26 cellular contexts compared by ENCODE assay signal in genomic region chr3:190000861-190001196, GRCh38.
DNase-seq lines count a peak whose midpoint lies in the region; ATAC-seq and TF ChIP-seq lines count a peak whose summit lies in the region.
"Had no signal": no experiment of that assay in that cellular context is flagged by ENCODE, and none has a peak within 500 bp of the region (broad histone marks: within the 10 kb centered on the region; RNA-seq: fewer than 3 reads in every experiment).

No MANE protein-coding gene starts in this region.

- H3K23ac ChIP-seq in mesenchymal stem cell (ENCODE audit: low read length in 2 of 2) = no peak overlapping the region

- H4K91ac ChIP-seq in mesenchymal stem cell (ENCODE audit: low read length) = no peak overlapping the region

- peaks cover 5% of the 10 kb centered on the region; the same call in 1 of the 2 replicates for H3K9me3 ChIP-seq in SK-N-MC (ENCODE audit: low read depth, low read length)
- no peaks in the 10 kb centered on the region for H3K9me3 ChIP-seq in mesenchymal stem cell (ENCODE audit: control insufficient read depth, low read length)
- no peaks in the 10 kb centered on the region for H3K9me3 ChIP-seq in skeletal muscle satellite cell (replicated peaks; ENCODE audit: low read length)
- H3K9me3 ChIP-seq in breast epithelium = no peaks in the 10 kb centered on the region
- no peaks in the 10 kb centered on the region for H3K9me3 ChIP-seq in testis
- H3K9me3 ChIP-seq: neutrophil, Peyer's patch, spleen, suprapubic skin, vagina had no signal

- H3K79me1 ChIP-seq in mesenchymal stem cell (replicated peaks; ENCODE audit: low read length, poor library complexity, severe bottlenecking) = peaks cover 7% of the 10 kb centered on the region

- H3K36me3 Mint-ChIP-seq in GM23338 (ENCODE audit: low read depth) = 0 out of 3 replicates have a peak, but pooled peaks cover 3% of the 10 kb centered on the region
- H3K36me3 Mint-ChIP-seq: stimulated activated effector memory CD8-positive, alpha-beta T cell treated with anti-CD3 and anti-CD28 coated beads, Interleukin-12 subunit alpha, Interleukin-12 subunit beta, amount 100 ng/mL, for 72 hours; T-cell had no signal

- WGBS in mesenchymal stem cell = 81% methylated on average over 4 of the region's 5 CpGs
- 69 to 73% methylated on average over 5 of the region's 5 CpGs for WGBS in testis, 2 donors

- H3K4me2 ChIP-seq in GM23338 = peak overlapping the region; percentile 39
- H3K4me2 ChIP-seq in mesenchymal stem cell (ENCODE audit: low read length, poor library complexity, severe bottlenecking) = no peak overlapping the region
- peak overlapping the region; percentile 43 for H3K4me2 ChIP-seq in skeletal muscle satellite cell (ENCODE audit: low read length)

- H3K4me1 Mint-ChIP-seq in GM23338 = peaks cover 30% of the 10 kb centered on the region
- H3K4me1 Mint-ChIP-seq: stimulated activated effector memory CD8-positive, alpha-beta T cell treated with anti-CD3 and anti-CD28 coated beads, Interleukin-12 subunit alpha, Interleukin-12 subunit beta, amount 100 ng/mL, for 72 hours; T-cell had no signal

- no peak overlapping the region for H3K18ac ChIP-seq in mesenchymal stem cell (ENCODE audit: low read depth in 1 of 2, low read length in 2 of 2)

- no peaks in the 10 kb centered on the region for H3K9me2 ChIP-seq in GM23338 (ENCODE audit: insufficient read depth)

- no peak overlapping the region for H2AK5ac ChIP-seq in mesenchymal stem cell (ENCODE audit: low read length, severe bottlenecking)

- H3K36me3 ChIP-seq in GM23338 (ENCODE audit: insufficient read depth) (no peaks in the 10 kb centered on the region), SK-N-MC (ENCODE audit: insufficient read depth, low read length) (no peaks in the 10 kb centered on the region), mesenchymal stem cell (ENCODE audit: control insufficient read depth in 1 of 2, insufficient read depth in 2 of 2, low read depth in 1 of 2, low read length in 2 of 2) (no peaks in the 10 kb centered on the region), skeletal muscle satellite cell (ENCODE audit: insufficient read depth, low read length) (no peaks in the 10 kb centered on the region), breast epithelium (no peaks in the 10 kb centered on the region), testis (ENCODE audit: low read depth, missing control alignments) (no peaks in the 10 kb centered on the region)
- H3K36me3 ChIP-seq: neutrophil, Peyer's patch, spleen, suprapubic skin, vagina had no signal

- H3K9ac ChIP-seq in SK-N-MC (ENCODE audit: insufficient read length) (peak overlapping the region; percentile 20), mesenchymal stem cell (ENCODE audit: low read length) (peak overlapping the region; percentile 34), skeletal muscle satellite cell (ENCODE audit: low read depth, low read length) (peak overlapping the region; percentile 48)

- no peaks in the 10 kb centered on the region for H3K9me3 Mint-ChIP-seq in GM23338
- H3K9me3 Mint-ChIP-seq: stimulated activated effector memory CD8-positive, alpha-beta T cell treated with anti-CD3 and anti-CD28 coated beads, Interleukin-12 subunit alpha, Interleukin-12 subunit beta, amount 100 ng/mL, for 72 hours had no signal

- H3K14ac ChIP-seq in mesenchymal stem cell (ENCODE audit: low read length in 2 of 2) = no peak overlapping the region

- TF ChIP-seq POLR2A in breast epithelium (IDR thresholded peaks at IDR 0.05) (no peak), testis (IDR thresholded peaks at IDR 0.05) (no peak)

- no peaks in the 10 kb centered on the region for H4K20me1 ChIP-seq in GM23338 (replicated peaks; ENCODE audit: insufficient read depth)

- H3K27me3 Mint-ChIP-seq in GM23338 (ENCODE audit: insufficient read depth, low read depth, poor library complexity) = no peaks in the 10 kb centered on the region

- H2BK120ac ChIP-seq in mesenchymal stem cell (ENCODE audit: low read depth, low read length) = no peak overlapping the region

- H3K4me1 ChIP-seq in GM23338 (ENCODE audit: insufficient read depth) = peaks cover 16% of the 10 kb centered on the region
- H3K4me1 ChIP-seq in mesenchymal stem cell (ENCODE audit: control insufficient read depth, insufficient read depth, low read depth, low read length) = peaks cover 4% of the 10 kb centered on the region
- H3K4me1 ChIP-seq in skeletal muscle satellite cell (ENCODE audit: control insufficient read depth, insufficient read depth, low read length) = peaks cover 61% of the 10 kb centered on the region
- H3K4me1 ChIP-seq in breast epithelium = no peaks in the 10 kb centered on the region
- no peaks in the 10 kb centered on the region for H3K4me1 ChIP-seq in testis
- H3K4me1 ChIP-seq: Peyer's patch, suprapubic skin, vagina had no signal

- H3K27ac ChIP-seq in GM23338 (ENCODE audit: low read depth) (peak overlapping the region; percentile 78; the same call in 1 of the 2 replicates), SK-N-MC (peak overlapping the region; percentile 51), mesenchymal stem cell (ENCODE audit: low read length, poor library complexity, severe bottlenecking) (no peak overlapping the region), breast epithelium (peak overlapping the region in 1 of 2 donors; percentile 2), testis (no peak overlapping the region)
- H3K27ac ChIP-seq: neutrophil, Peyer's patch, suprapubic skin, vagina had no signal

- peak overlapping the region; percentile 73 for H3K27ac Mint-ChIP-seq in GM23338
- H3K27ac Mint-ChIP-seq: stimulated activated effector memory CD8-positive, alpha-beta T cell treated with anti-CD3 and anti-CD28 coated beads, Interleukin-12 subunit alpha, Interleukin-12 subunit beta, amount 100 ng/mL, for 72 hours; T-cell had no signal

- peak; percentile 30 for DNase-seq in GM23338 (ENCODE audit: low spot score)
- DNase-seq in SK-N-MC (ENCODE audit: low read depth, low spot score) = no peak
- DNase-seq in mesenchymal stem cell = no peak
- DNase-seq in breast epithelium (ENCODE audit: low spot score in 2 of 2) = no peak
- no peak for DNase-seq in testis
- DNase-seq: activated CD4-positive, alpha-beta T cell treated with anti-CD3 and anti-CD28 coated beads for 1 hour; activated effector memory CD4-positive, alpha-beta T cell treated with anti-CD3 and anti-CD28 coated beads, Interleukin-2, amount 50 U/mL, for 16 hours; effector CD8-positive, alpha-beta T cell; foreskin melanocyte; islet precursor cell; Karpas-422; MV-4-11; NCI-H1694; NCI-H524 treated with DMSO at 0.1 percent for 48 hours; Peyer's patch; SIG-M5; spleen; stimulated activated CD4-positive, alpha-beta T cell treated with anti-CD3 and anti-CD28 coated beads, Interleukin-2, amount 100 ng/mL, for 48 hours; T-cell had no signal

- H3K4me3 Mint-ChIP-seq in GM23338 = no peak overlapping the region
- H3K4me3 Mint-ChIP-seq: stimulated activated effector memory CD8-positive, alpha-beta T cell treated with anti-CD3 and anti-CD28 coated beads, Interleukin-12 subunit alpha, Interleukin-12 subunit beta, amount 100 ng/mL, for 72 hours; T-cell had no signal

- TF ChIP-seq CTCF in GM23338 (conservative IDR thresholded peaks at IDR 0.05; ENCODE audit: low read depth in 2 of 2) = peak in 1 of 2 experiments; percentile 20; a peak in 1 of 4 replicates
- TF ChIP-seq CTCF in breast epithelium (IDR thresholded peaks at IDR 0.05) = no peak
- TF ChIP-seq CTCF in testis (IDR thresholded peaks at IDR 0.05) = no peak

- H3K4me3 ChIP-seq in GM23338 = no peak overlapping the region; the same call in 1 of the 2 replicates
- peak overlapping the region; percentile 29 for H3K4me3 ChIP-seq in SK-N-MC
- peak overlapping the region in 1 of 2 experiments; percentile 57 for H3K4me3 ChIP-seq in mesenchymal stem cell (ENCODE audit: insufficient read depth in 1 of 2, low read depth in 1 of 2, low read length in 2 of 2)
- H3K4me3 ChIP-seq in skeletal muscle satellite cell (ENCODE audit: low read length) = peak overlapping the region; percentile 5
- peak overlapping the region in 1 of 3 donors; percentile 29 for H3K4me3 ChIP-seq in breast epithelium
- no peak overlapping the region for H3K4me3 ChIP-seq in testis
- H3K4me3 ChIP-seq: Peyer's patch, suprapubic skin, vagina had no signal

- H3K27me3 ChIP-seq in GM23338 (ENCODE audit: insufficient read depth) (no peaks in the 10 kb centered on the region), mesenchymal stem cell (ENCODE audit: control insufficient read depth in 1 of 2, insufficient read depth in 1 of 2, low read length in 2 of 2) (peaks cover 0 to 3% of the 10 kb centered on the region in 2 experiments), skeletal muscle satellite cell (ENCODE audit: control insufficient read depth, insufficient read depth, low read length) (no peaks in the 10 kb centered on the region), breast epithelium (no peaks in the 10 kb centered on the region), testis (no peaks in the 10 kb centered on the region)
- H3K27me3 ChIP-seq: neutrophil, Peyer's patch, spleen, suprapubic skin, vagina had no signal

- ATAC-seq in GM23338 (peak; percentile 78), HG02678 (IDR thresholded peaks at IDR 0.05; ENCODE audit: unreplicated experiment) (no peak)
- ATAC-seq: esophagus mucosa; stimulated activated effector memory CD8-positive, alpha-beta T cell treated with anti-CD3 and anti-CD28 coated beads, Interleukin-12 subunit alpha, Interleukin-12 subunit beta, amount 100 ng/mL, for 72 hours; T-cell had no signal

- H2AFZ ChIP-seq in GM23338 = no peak overlapping the region
- H2AFZ ChIP-seq in mesenchymal stem cell (ENCODE audit: low read depth, low read length) = no peak overlapping the region

- H2BK12ac ChIP-seq in mesenchymal stem cell (ENCODE audit: low read length in 2 of 2) = no peak overlapping the region

- H2BK5ac ChIP-seq in mesenchymal stem cell (ENCODE audit: low read depth, low read length, poor library complexity, severe bottlenecking) = no peak overlapping the region

- H3K79me2 ChIP-seq in GM23338 (replicated peaks; ENCODE audit: insufficient read depth) = no peaks in the 10 kb centered on the region

- intact Hi-C loops in breast epithelium (cut with DNase I; ENCODE audit: low total_unique reads) = no loop called here
- intact Hi-C loops in testis (cut with DNase I; ENCODE audit: low total_unique reads) = no loop called here

- no peak overlapping the region for H3K4ac ChIP-seq in mesenchymal stem cell (ENCODE audit: low read depth in 1 of 2, low read length in 2 of 2)

- no peaks in the 10 kb centered on the region for H3F3A ChIP-seq in GM23338 (replicated peaks; ENCODE audit: low read depth)

- no peak overlapping the region for H4K8ac ChIP-seq in mesenchymal stem cell (ENCODE audit: low read length)

- H2BK15ac ChIP-seq in mesenchymal stem cell (ENCODE audit: low read depth, poor library complexity, severe bottlenecking) = no peak overlapping the region

TF ChIP-seq in GM23338, 12 proteins besides CTCF, POLR2A, EP300 and RAD21 (continues in another document):
- no peak for TF ChIP-seq NANOG (IDR thresholded peaks at IDR 0.05; ENCODE audit: borderline replicate concordance)

Comparison
In these comparisons a context has a peak if more than half of its experiments do, and no peak if none do; other contexts are left out.
1. H3K27ac ChIP-seq: peak in GM23338 (single experiment) and SK-N-MC (single experiment); none in mesenchymal stem cell (single experiment) and testis (0 of 2).
2. H3K4me3 ChIP-seq: peak in SK-N-MC (single experiment) and skeletal muscle satellite cell (single experiment); none in GM23338 (single experiment) and testis (0 of 2).
3. Peak in every context shown above with its lines, with median percentiles within 50 percentile points of each other: H3K9ac ChIP-seq.